1 cellular context compared by ENCODE assay signal in the genomic region with DNA sequence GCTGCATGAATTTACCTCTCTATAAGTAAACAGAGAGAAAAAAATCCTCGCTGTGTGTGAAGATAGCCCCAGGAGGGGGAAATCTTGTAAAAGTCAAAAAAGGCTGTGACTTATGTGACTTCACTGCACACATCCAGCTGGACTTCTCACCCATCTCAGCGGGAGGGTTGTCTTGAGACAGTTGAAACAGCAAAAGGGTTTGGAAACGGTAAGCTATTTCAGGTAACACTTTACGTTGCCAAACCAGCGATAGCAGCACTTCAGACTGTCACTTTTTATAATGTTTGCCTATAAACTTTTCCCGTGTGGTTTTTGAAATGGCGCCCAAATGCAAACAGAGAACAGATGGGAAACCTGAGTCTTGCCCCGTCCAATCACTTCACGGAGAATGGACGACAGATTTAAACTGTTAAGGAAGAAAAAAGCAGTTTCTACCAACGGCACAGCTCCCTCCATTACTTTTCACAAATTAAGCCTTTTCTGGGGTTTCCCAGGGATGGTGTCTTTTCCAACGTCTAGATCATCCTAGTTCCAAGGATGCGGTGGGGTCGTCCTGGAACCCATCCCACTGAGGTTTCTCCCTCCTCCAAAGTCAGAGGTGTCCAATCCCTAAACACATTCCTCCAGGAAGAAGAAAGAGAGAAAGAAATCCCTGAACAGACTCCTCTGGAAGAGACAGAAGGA.
TF ChIP-seq lines count a peak whose summit lies in the region.

No MANE protein-coding gene starts in this region.

TF ChIP-seq in GM23338, 12 proteins besides CTCF, POLR2A, EP300 and RAD21 (continued from another document):
- TF ChIP-seq, protein P1, sequence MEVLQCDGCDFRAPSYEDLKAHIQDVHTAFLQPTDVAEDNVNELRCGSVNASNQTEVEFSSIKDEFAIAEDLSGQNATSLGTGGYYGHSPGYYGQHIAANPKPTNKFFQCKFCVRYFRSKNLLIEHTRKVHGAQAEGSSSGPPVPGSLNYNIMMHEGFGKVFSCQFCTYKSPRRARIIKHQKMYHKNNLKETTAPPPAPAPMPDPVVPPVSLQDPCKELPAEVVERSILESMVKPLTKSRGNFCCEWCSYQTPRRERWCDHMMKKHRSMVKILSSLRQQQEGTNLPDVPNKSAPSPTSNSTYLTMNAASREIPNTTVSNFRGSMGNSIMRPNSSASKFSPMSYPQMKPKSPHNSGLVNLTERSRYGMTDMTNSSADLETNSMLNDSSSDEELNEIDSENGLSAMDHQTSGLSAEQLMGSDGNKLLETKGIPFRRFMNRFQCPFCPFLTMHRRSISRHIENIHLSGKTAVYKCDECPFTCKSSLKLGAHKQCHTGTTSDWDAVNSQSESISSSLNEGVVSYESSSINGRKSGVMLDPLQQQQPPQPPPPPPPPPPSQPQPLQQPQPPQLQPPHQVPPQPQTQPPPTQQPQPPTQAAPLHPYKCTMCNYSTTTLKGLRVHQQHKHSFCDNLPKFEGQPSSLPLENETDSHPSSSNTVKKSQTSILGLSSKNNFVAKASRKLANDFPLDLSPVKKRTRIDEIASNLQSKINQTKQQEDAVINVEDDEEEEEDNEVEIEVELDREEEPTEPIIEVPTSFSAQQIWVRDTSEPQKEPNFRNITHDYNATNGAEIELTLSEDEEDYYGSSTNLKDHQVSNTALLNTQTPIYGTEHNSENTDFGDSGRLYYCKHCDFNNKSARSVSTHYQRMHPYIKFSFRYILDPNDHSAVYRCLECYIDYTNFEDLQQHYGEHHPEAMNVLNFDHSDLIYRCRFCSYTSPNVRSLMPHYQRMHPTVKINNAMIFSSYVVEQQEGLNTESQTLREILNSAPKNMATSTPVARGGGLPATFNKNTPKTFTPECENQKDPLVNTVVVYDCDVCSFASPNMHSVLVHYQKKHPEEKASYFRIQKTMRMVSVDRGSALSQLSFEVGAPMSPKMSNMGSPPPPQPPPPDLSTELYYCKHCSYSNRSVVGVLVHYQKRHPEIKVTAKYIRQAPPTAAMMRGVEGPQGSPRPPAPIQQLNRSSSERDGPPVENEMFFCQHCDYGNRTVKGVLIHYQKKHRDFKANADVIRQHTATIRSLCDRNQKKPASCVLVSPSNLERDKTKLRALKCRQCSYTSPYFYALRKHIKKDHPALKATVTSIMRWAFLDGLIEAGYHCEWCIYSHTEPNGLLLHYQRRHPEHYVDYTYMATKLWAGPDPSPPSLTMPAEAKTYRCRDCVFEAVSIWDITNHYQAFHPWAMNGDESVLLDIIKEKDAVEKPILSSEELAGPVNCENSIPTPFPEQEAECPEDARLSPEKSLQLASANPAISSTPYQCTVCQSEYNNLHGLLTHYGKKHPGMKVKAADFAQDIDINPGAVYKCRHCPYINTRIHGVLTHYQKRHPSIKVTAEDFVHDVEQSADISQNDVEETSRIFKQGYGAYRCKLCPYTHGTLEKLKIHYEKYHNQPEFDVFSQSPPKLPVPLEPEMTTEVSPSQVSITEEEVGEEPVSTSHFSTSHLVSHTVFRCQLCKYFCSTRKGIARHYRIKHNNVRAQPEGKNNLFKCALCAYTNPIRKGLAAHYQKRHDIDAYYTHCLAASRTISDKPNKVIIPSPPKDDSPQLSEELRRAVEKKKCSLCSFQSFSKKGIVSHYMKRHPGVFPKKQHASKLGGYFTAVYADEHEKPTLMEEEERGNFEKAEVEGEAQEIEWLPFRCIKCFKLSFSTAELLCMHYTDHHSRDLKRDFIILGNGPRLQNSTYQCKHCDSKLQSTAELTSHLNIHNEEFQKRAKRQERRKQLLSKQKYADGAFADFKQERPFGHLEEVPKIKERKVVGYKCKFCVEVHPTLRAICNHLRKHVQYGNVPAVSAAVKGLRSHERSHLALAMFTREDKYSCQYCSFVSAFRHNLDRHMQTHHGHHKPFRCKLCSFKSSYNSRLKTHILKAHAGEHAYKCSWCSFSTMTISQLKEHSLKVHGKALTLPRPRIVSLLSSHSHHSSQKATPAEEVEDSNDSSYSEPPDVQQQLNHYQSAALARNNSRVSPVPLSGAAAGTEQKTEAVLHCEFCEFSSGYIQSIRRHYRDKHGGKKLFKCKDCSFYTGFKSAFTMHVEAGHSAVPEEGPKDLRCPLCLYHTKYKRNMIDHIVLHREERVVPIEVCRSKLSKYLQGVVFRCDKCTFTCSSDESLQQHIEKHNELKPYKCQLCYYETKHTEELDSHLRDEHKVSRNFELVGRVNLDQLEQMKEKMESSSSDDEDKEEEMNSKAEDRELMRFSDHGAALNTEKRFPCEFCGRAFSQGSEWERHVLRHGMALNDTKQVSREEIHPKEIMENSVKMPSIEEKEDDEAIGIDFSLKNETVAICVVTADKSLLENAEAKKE (CRISPR knock-in tag; IDR thresholded peaks at IDR 0.05), result no peak
- no peak for TF ChIP-seq NANOG (IDR thresholded peaks at IDR 0.05; ENCODE audit: borderline replicate concordance)
- TF ChIP-seq ZNF331 (CRISPR knock-in tag; IDR thresholded peaks at IDR 0.05; ENCODE audit: low read depth), result no peak
- TF ChIP-seq EZH2phosphoT487 (IDR thresholded peaks at IDR 0.05; ENCODE audit: unreplicated experiment), result no peak
- no peak for TF ChIP-seq EZH2 (IDR thresholded peaks at IDR 0.05; ENCODE audit: low read depth, unreplicated experiment)
- TF ChIP-seq ZNF114 (CRISPR knock-in tag; IDR thresholded peaks at IDR 0.05), result no peak
- no peak for TF ChIP-seq ETS1 (IDR thresholded peaks at IDR 0.05)
- no peak for TF ChIP-seq REST (IDR thresholded peaks at IDR 0.05; ENCODE audit: unreplicated experiment)
- TF ChIP-seq JUNB (IDR thresholded peaks at IDR 0.05; ENCODE audit: unreplicated experiment), result no peak
